Comparison of ENCODE assay signal across 1 cellular context in the genomic region with DNA sequence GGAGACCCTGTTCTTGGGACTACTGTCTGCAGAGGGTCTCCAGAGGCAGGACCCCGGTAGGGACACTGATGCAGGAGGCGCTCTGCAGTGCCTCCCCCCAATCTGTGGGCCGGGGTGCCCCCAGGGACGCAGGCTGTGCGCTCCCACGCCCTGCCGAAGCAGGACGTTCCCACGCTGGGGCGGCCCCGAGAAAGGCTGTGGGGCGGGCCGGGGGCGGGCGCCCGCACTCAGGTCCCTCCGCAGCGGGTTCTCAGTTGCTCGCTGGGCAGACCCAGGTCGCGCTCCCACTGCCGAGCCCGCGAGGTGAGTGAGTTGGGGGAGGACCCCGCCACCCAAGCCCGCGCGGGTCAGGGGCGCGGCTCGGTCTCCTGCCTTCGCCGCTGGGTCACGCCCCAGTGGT.
TF ChIP-seq lines count a peak whose summit lies in the region.

A gene (plus strand): TSS at position 253 of the 400 bp plus-strand sequence. CDS start 1,106 bp downstream, outside the sequence.

TF ChIP-seq in WTC11, 78 proteins besides CTCF, POLR2A, EP300 and RAD21 (continued from another document):
- TF ChIP-seq RELA (CRISPR knock-in tag; IDR thresholded peaks at IDR 0.05; ENCODE audit: borderline replicate concordance): no peak
TF ChIP-seq in WTC11: peak in this region for 0.
